10 cellular contexts compared by ENCODE assay signal in the genomic region with DNA sequence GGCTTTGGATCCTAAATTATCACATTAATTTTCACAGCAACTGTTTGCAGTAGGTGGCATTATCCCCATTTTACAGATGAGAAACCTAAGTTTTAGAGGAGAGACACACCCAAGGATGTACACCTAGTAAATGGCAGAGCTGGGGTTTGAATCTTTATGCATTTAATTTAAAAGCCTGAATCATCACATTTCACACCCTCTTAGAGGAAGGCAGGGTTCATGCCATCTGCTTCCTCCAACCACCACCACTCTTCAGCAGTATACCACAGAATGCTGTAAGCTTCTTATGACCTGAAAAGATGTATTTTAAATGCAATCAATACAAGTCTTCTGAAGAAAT.
DNase-seq lines count a peak whose midpoint lies in the region; ATAC-seq and TF ChIP-seq lines count a peak whose summit lies in the region.
"Had no signal": no experiment of that assay in that cellular context is flagged by ENCODE, and none has a peak within 500 bp of the region (broad histone marks: within the 10 kb centered on the region; RNA-seq: fewer than 3 reads in every experiment).

No MANE protein-coding gene starts in this region.

- no peak for ATAC-seq in memory B cell (ENCODE audit: low read depth)

- no peaks in the 10 kb centered on the region for H3K9me3 ChIP-seq in A673 (ENCODE audit: low read depth, low read length, poor library complexity, severe bottlenecking)

- H3K9me3 Mint-ChIP-seq in HFFc6 (0 out of 2 replicates have a peak, but pooled peaks cover 4% of the 10 kb centered on the region), memory B cell (no peaks in the 10 kb centered on the region)
- H3K9me3 Mint-ChIP-seq in activated CD4-positive, alpha-beta memory T cell treated with anti-CD3 and anti-CD28 coated beads for 36 hours: peaks cover 4% of the 10 kb centered on the region

- no peak overlapping the region for H3K4me3 ChIP-seq in A673 (ENCODE audit: low read depth, low read length, poor library complexity, severe bottlenecking)
- H3K4me3 ChIP-seq: hepatocyte had no signal

- peaks cover 16% of the 10 kb centered on the region for H3K4me1 ChIP-seq in A673 (ENCODE audit: insufficient read depth, low read length, poor library complexity, severe bottlenecking)

- DNase-seq in A673 (ENCODE audit: low spot score) (peak; percentile 26), HFFc6 (no peak), memory B cell (ENCODE audit: low spot score in 2 of 2) (no peak), iPS-NIHi7 (ENCODE audit: extremely low spot score) (no peak), mesenteric fat pad (ENCODE audit: low spot score) (no peak), T-helper 9 cell (no peak)
- no peak for DNase-seq in activated CD4-positive, alpha-beta memory T cell treated with anti-CD3 and anti-CD28 coated beads for 36 hours
- DNase-seq in stimulated activated CD4-positive, alpha-beta T cell treated with anti-CD3 and anti-CD28 coated beads, Interleukin-2, amount 100 ng/mL, for 48 hours: no peak
- DNase-seq: NCI-H2029 treated with DMSO at 0.1 percent for 48 hours had no signal

- peak overlapping the region; percentile 9 for H3K27ac Mint-ChIP-seq in HFFc6
- peak overlapping the region; percentile 44 for H3K27ac Mint-ChIP-seq in activated CD4-positive, alpha-beta memory T cell treated with anti-CD3 and anti-CD28 coated beads for 36 hours
- peak overlapping the region; percentile 19 for H3K27ac Mint-ChIP-seq in memory B cell

- H3K4me3 Mint-ChIP-seq in HFFc6 (peak overlapping the region; percentile 3), memory B cell (no peak overlapping the region)
- H3K4me3 Mint-ChIP-seq in activated CD4-positive, alpha-beta memory T cell treated with anti-CD3 and anti-CD28 coated beads for 36 hours: no peak overlapping the region

- H3K27me3 Mint-ChIP-seq in HFFc6 (ENCODE audit: insufficient read depth): no peaks in the 10 kb centered on the region
- H3K27me3 Mint-ChIP-seq in activated CD4-positive, alpha-beta memory T cell treated with anti-CD3 and anti-CD28 coated beads for 36 hours: no peaks in the 10 kb centered on the region
- no peaks in the 10 kb centered on the region for H3K27me3 Mint-ChIP-seq in memory B cell

- peak; percentile 8; the same call in 1 of the 2 replicates for TF ChIP-seq CTCF in A673 (conservative IDR thresholded peaks at IDR 0.05; ENCODE audit: low read depth, low read length)
- peak; percentile 22 for TF ChIP-seq CTCF in HFFc6 (IDR thresholded peaks at IDR 0.05)

- peaks cover 5% of the 10 kb centered on the region for H3K36me3 Mint-ChIP-seq in HFFc6 (ENCODE audit: low read depth)
- no peaks in the 10 kb centered on the region for H3K36me3 Mint-ChIP-seq in activated CD4-positive, alpha-beta memory T cell treated with anti-CD3 and anti-CD28 coated beads for 36 hours
- peaks cover 7% of the 10 kb centered on the region for H3K36me3 Mint-ChIP-seq in memory B cell

- no peaks in the 10 kb centered on the region for H3K27me3 ChIP-seq in A673 (replicated peaks; ENCODE audit: insufficient read depth, low read depth, low read length, poor library complexity)
- H3K27me3 ChIP-seq: hepatocyte had no signal

- no peak overlapping the region for H3K27ac ChIP-seq in A673 (ENCODE audit: low read depth, low read length, poor library complexity, severe bottlenecking)
- H3K27ac ChIP-seq: hepatocyte had no signal

- BruUV-seq in A673 (replicated peaks; lab: Mats Ljungman, UMichigan): no TSS peak

- H3K36me3 ChIP-seq in A673 (ENCODE audit: insufficient read depth, low read length, poor library complexity, severe bottlenecking): no peaks in the 10 kb centered on the region

- H3K4me1 Mint-ChIP-seq in HFFc6 (ENCODE audit: low read depth): peaks cover 66% of the 10 kb centered on the region
- peaks cover 35% of the 10 kb centered on the region for H3K4me1 Mint-ChIP-seq in activated CD4-positive, alpha-beta memory T cell treated with anti-CD3 and anti-CD28 coated beads for 36 hours (ENCODE audit: low read depth)
- H3K4me1 Mint-ChIP-seq in memory B cell: peaks cover 23% of the 10 kb centered on the region

- CTCF ChIA-PET in A673 (lab: Charles Lee): interaction anchor here (0.6 to 3.8 kb wide), 7 partner anchors 72 to 338 kb away, joined by 3 to 52 read pairs (median 3); no protein-coding TSS in a partner anchor
- CTCF ChIA-PET in activated CD4-positive, alpha-beta memory T cell treated with anti-CD3 and anti-CD28 coated beads for 36 hours (lab: Charles Lee): interaction anchor here (0.6 to 5.4 kb wide), 21 partner anchors 14 to 639 kb away, joined by 3 to 211 read pairs (median 3); a partner anchor contains a TSS

- intact Hi-C loops in A673 (cut with micrococcal nuclease; ENCODE audit: unreplicated experiment): loop anchor here (1.0 to 10.0 kb wide), 4 partner anchors 197 to 335 kb away; no protein-coding TSS in a partner anchor
- intact Hi-C loops in activated CD4-positive, alpha-beta memory T cell treated with anti-CD3 and anti-CD28 coated beads for 36 hours (cut with micrococcal nuclease): loop anchor here (1.0 to 5.0 kb wide), 4 partner anchors 198 to 334 kb away; no protein-coding TSS in a partner anchor

- POLR2A ChIA-PET in A673 (lab: Charles Lee; ENCODE audit: low non-redundant PET): no interaction called here
- POLR2A ChIA-PET in activated CD4-positive, alpha-beta memory T cell treated with anti-CD3 and anti-CD28 coated beads for 36 hours (lab: Charles Lee): interaction anchor here (0.9 to 2.3 kb wide), 3 partner anchors 24 to 333 kb away, joined by 3 to 8 read pairs (median 3); no protein-coding TSS in a partner anchor
